In genomic region chr11:62832346-62833234, GRCh38 we compare ENCODE assay signal across 8 cellular contexts. TPM values are rescaled to one million over a fixed set of nuclear protein-coding genes. Genes with fewer than 3 reads are reported as not detected.
A peak's percentile ranks its signal among the peaks of the same experiment; 100 is the strongest.
DNase-seq lines count a peak whose midpoint lies in the region; ATAC-seq and TF ChIP-seq lines count a peak whose summit lies in the region.

TEX54 (minus strand) TSS chr11:62832841.

- H3K4me1 ChIP-seq in OCI-LY3 (ENCODE audit: low read length) (peaks cover 16% of the 10 kb centered on the region), muscle layer of duodenum (ENCODE audit: control insufficient read depth in 1 of 2, insufficient read depth in 2 of 2, low read length in 2 of 2) (peaks cover 8 to 37% of the 10 kb centered on the region in 2 donors)
- peaks cover 17% of the 10 kb centered on the region for H3K4me1 ChIP-seq in effector memory CD4-positive, alpha-beta T cell (ENCODE audit: control insufficient read depth, insufficient read depth, low read length, poor library complexity, severe bottlenecking)

- no peaks in the 10 kb centered on the region for H3K27me3 ChIP-seq in OCI-LY3 (ENCODE audit: low read depth, low read length)
- no peaks in the 10 kb centered on the region for H3K27me3 ChIP-seq in effector memory CD4-positive, alpha-beta T cell (replicated peaks; ENCODE audit: control insufficient read depth, insufficient read depth, low read length, poor library complexity, severe bottlenecking)
- no peaks in the 10 kb centered on the region for H3K27me3 ChIP-seq in muscle layer of duodenum (ENCODE audit: low read depth, low read length)

- no peaks in the 10 kb centered on the region for H3K27me3 Mint-ChIP-seq in Calu3 (ENCODE audit: unreplicated experiment)

- H3K27ac Mint-ChIP-seq in Calu3 (ENCODE audit: unreplicated experiment): peak within 1 kb of the TSS; percentile 92

- H3K4me3 ChIP-seq in OCI-LY3 (ENCODE audit: low read length) (peak within 1 kb of the TSS; percentile 88), muscle layer of duodenum (ENCODE audit: low read depth in 1 of 2, low read length in 2 of 2) (peak within 1 kb of the TSS; percentile 90 to 94)
- peak within 1 kb of the TSS; percentile 88 for H3K4me3 ChIP-seq in effector memory CD4-positive, alpha-beta T cell (ENCODE audit: insufficient read depth, low read depth, low read length, poor library complexity, severe bottlenecking)

- no peaks in the 10 kb centered on the region for H3K9me3 Mint-ChIP-seq in Calu3 (ENCODE audit: low read depth, unreplicated experiment)

- H3K9ac ChIP-seq in OCI-LY3 (ENCODE audit: low read length): peak within 1 kb of the TSS; percentile 82

- H3K4me2 ChIP-seq in OCI-LY3 (ENCODE audit: low read length): peak within 1 kb of the TSS; percentile 86

- H3K9me3 ChIP-seq in OCI-LY3 (ENCODE audit: insufficient read depth, low read length) (no peaks in the 10 kb centered on the region), muscle layer of duodenum (ENCODE audit: control insufficient read depth in 1 of 2, low read length in 2 of 2) (no peaks in the 10 kb centered on the region)
- H3K9me3 ChIP-seq in effector memory CD4-positive, alpha-beta T cell (ENCODE audit: control insufficient read depth, low read length): no peaks in the 10 kb centered on the region

- intact Hi-C loops in Calu3 (cut with micrococcal nuclease; ENCODE audit: unreplicated experiment): no loop called here

- ATAC-seq in GM21825 (IDR thresholded peaks at IDR 0.05; ENCODE audit: unreplicated experiment) (peak; percentile 7), HG02870 (IDR thresholded peaks at IDR 0.05; ENCODE audit: unreplicated experiment) (no peak)

- H2AFZ ChIP-seq in OCI-LY3 (ENCODE audit: low read depth, low read length): no peak within 1 kb of the TSS; the same call in 1 of the 2 replicates

- TF ChIP-seq CTCF in Calu3 (IDR thresholded peaks at IDR 0.05; ENCODE audit: unreplicated experiment) (no peak), OCI-LY3 (IDR thresholded peaks at IDR 0.05; ENCODE audit: low read depth, low read length) (no peak)

- no peak for DNase-seq in Calu3
- DNase-seq in effector memory CD4-positive, alpha-beta T cell: no peak
- DNase-seq in ureter (ENCODE audit: low spot score): no peak
- no peak for DNase-seq in DMS153 (lab: John Stamatoyannopoulos, UW)

- CTCF ChIA-PET in Calu3 (lab: Charles Lee): interaction anchor here (0.6 to 1.1 kb wide), 2 partner anchors 46 to 272 kb away, joined by 3 to 7 read pairs; no protein-coding TSS in a partner anchor

- TSS peak; percentile 87 for BruUV-seq in Calu3 (replicated peaks; lab: Mats Ljungman, UMichigan)

- H3K79me2 ChIP-seq in OCI-LY3 (ENCODE audit: low read length): peaks cover 63% of the 10 kb centered on the region

- H4K20me1 ChIP-seq in OCI-LY3 (ENCODE audit: insufficient read depth, low read length): no peaks in the 10 kb centered on the region

- H3K36me3 ChIP-seq in OCI-LY3 (replicated peaks; ENCODE audit: low read depth, low read length) (peaks cover 31% of the 10 kb centered on the region), muscle layer of duodenum (ENCODE audit: control insufficient read depth in 1 of 2, insufficient read depth in 2 of 2, low read length in 2 of 2) (peaks cover 18 to 27% of the 10 kb centered on the region in 2 donors)
- H3K36me3 ChIP-seq in effector memory CD4-positive, alpha-beta T cell (ENCODE audit: control insufficient read depth, insufficient read depth, low read length): peaks cover 29% of the 10 kb centered on the region

- peak within 1 kb of the TSS; percentile 85 for H3K4me3 Mint-ChIP-seq in Calu3 (ENCODE audit: low read depth, unreplicated experiment)

- H3K36me3 Mint-ChIP-seq in Calu3 (ENCODE audit: insufficient read depth, unreplicated experiment): peaks cover 67% of the 10 kb centered on the region

- H3K27ac ChIP-seq in OCI-LY3 (ENCODE audit: low read length) (peak within 1 kb of the TSS; percentile 82), muscle layer of duodenum (ENCODE audit: low read length) (peak within 1 kb of the TSS; percentile 97)
- H3K27ac ChIP-seq in effector memory CD4-positive, alpha-beta T cell (ENCODE audit: insufficient read depth, low read length, poor library complexity, severe bottlenecking): peak within 1 kb of the TSS; percentile 97

- peaks cover 14% of the 10 kb centered on the region for H3K4me1 Mint-ChIP-seq in Calu3 (ENCODE audit: low read depth, unreplicated experiment)

RNA-seq across cellular contexts. Expression of gene TEX54, which starts in this region (rescaled TPM):
- total RNA-seq in Calu3 (2022) (not detected in 2 replicates), ureter (not detected)
